ENCODE assay signal across 13 cellular contexts in the genomic region with DNA sequence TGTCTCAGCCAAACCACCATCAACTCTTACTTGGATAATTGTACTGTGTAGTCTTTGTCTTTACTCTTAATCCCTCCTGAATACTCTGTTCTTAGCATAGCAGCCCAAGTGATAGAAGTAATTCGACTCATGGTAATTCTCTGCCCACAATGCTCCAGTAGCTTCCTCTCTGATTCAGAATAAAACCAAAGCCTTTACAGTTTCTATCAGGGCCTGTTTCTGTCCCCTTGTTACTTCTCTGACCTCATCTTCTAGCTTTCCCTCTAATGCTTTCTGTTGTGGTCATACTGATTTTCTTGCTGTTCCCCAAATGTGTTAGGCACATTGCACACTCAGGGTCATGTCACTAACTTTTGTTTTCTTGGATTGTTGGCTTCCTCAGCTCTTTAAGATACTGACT. TPM values are rescaled to one million over a fixed set of nuclear protein-coding genes. Genes with fewer than 3 reads are reported as not detected.
DNase-seq lines count a peak whose midpoint lies in the region; ATAC-seq, FAIRE-seq and TF ChIP-seq lines count a peak whose summit lies in the region.
"Had no signal": no experiment of that assay in that cellular context is flagged by ENCODE, and none has a peak within 500 bp of the region (broad histone marks: within the 10 kb centered on the region; RNA-seq: fewer than 3 reads in every experiment).

No MANE protein-coding gene starts in this region.

- H3K27ac ChIP-seq in tibial nerve = no peak overlapping the region
- no peak overlapping the region for H3K27ac ChIP-seq in substantia nigra (ENCODE audit: low read depth, low read length, poor library complexity, severe bottlenecking)

- peak; percentile 11 for DNase-seq in GM12892 (ENCODE audit: insufficient read length)
- no peak for DNase-seq in mucosa of gallbladder (ENCODE audit: low spot score)
- no peak for DNase-seq in tibial nerve (ENCODE audit: low spot score in 2 of 2)
- no peak for DNase-seq in substantia nigra (lab: John Stamatoyannopoulos, UW)
- DNase-seq: activated B cell treated with CpG ODN at 0.5 μM for 24 hours; amygdala; RPMI8226; stimulated activated CD4-positive, alpha-beta T cell treated with anti-CD3 and anti-CD28 coated beads, Interleukin-12 subunit alpha, Interleukin-12 subunit beta, amount 100 ng/mL, for 4 hours had no signal

- 88 to 96% methylated on average over 1 of the region's 1 CpG for WGBS in tibial nerve, 2 donors

- H3K4me1 ChIP-seq in tibial nerve = no peaks in the 10 kb centered on the region

- TF ChIP-seq POLR2A in GM12892 (IDR thresholded peaks at IDR 0.05; ENCODE audit: low read depth, low read length) (no peak), tibial nerve (IDR thresholded peaks at IDR 0.05) (no peak)

- peak; percentile 81 for FAIRE-seq in GM12892 (lab: Jason Lieb, UNC)
- FAIRE-seq: HepG2 had no signal

- no peak for TF ChIP-seq EP300 in tibial nerve (IDR thresholded peaks at IDR 0.05)

- peaks cover 0 to 73% (median 0%) of the 10 kb centered on the region in 3 donors for H3K36me3 ChIP-seq in tibial nerve

- H3K9me3 ChIP-seq in tibial nerve = no peaks in the 10 kb centered on the region

- TF ChIP-seq CTCF in tibial nerve (IDR thresholded peaks at IDR 0.05) = no peak

- no peaks in the 10 kb centered on the region for H3K27me3 ChIP-seq in tibial nerve

- no peak overlapping the region for H3K4me3 ChIP-seq in tibial nerve

- ATAC-seq in GM19328 (IDR thresholded peaks at IDR 0.05; ENCODE audit: unreplicated experiment) = peak; percentile 83
- ATAC-seq in HG02759 (IDR thresholded peaks at IDR 0.05; ENCODE audit: unreplicated experiment) = peak; percentile 91
- peak; percentile 93 for ATAC-seq in HG03521 (IDR thresholded peaks at IDR 0.05; ENCODE audit: unreplicated experiment)
- no peak for ATAC-seq in esophagus mucosa
- ATAC-seq: HepG2 had no signal

RNA-seq across cellular contexts. Expression of gene ZNF518A, which starts 8.0 kb away (rescaled TPM):
- polyA plus RNA-seq in GM12892 (2012; ENCODE audit: missing spikeins) = 10.4 TPM
- total RNA-seq in mucosa of gallbladder = 21.6 TPM
- 10 to 100 TPM; 20.7 to 36.7 (median 25.7) TPM for total RNA-seq in tibial nerve
- 11.6 TPM for total RNA-seq in esophagus mucosa
